ENCODE assay signal across 9 cellular contexts in genomic region chr10:27741173-27742091, GRCh38. TPM values are rescaled to one million over a fixed set of nuclear protein-coding genes. Genes with fewer than 3 reads are reported as not detected.
DNase-seq lines count a peak whose midpoint lies in the region; ATAC-seq, FAIRE-seq and TF ChIP-seq lines count a peak whose summit lies in the region.
"Had no signal": no experiment of that assay in that cellular context is flagged by ENCODE, and none has a peak within 500 bp of the region (broad histone marks: within the 10 kb centered on the region; RNA-seq: fewer than 3 reads in every experiment).

No MANE protein-coding gene starts in this region.

- H3K4me3 Mint-ChIP-seq in HFFc6: peak overlapping the region; percentile 88
- peak overlapping the region; percentile 39 for H3K4me3 Mint-ChIP-seq in stimulated activated memory B cell treated with anti-CD40 and anti-IgM and Interleukin-4, amounts not matched to agents 10 μg/mL and 1 μg/mL and 100 μg/mL, for 72 hours

- H3K4me1 ChIP-seq in adipocyte (ENCODE audit: control insufficient read depth, insufficient read depth, low read length) (peaks cover 27% of the 10 kb centered on the region), keratinocyte (ENCODE audit: control insufficient read depth, extremely low read depth, insufficient read depth, low read length) (peaks cover 15% of the 10 kb centered on the region)

- H3K9me1 ChIP-seq in keratinocyte (ENCODE audit: control insufficient read depth, extremely low read depth, insufficient read depth, low read length): no peaks in the 10 kb centered on the region

- no peaks in the 10 kb centered on the region for H3K9me3 ChIP-seq in adipocyte (ENCODE audit: control insufficient read depth, low read length)
- no peaks in the 10 kb centered on the region for H3K9me3 ChIP-seq in keratinocyte (ENCODE audit: control insufficient read depth, low read depth, low read length)

- H3K36me3 Mint-ChIP-seq in HFFc6 (ENCODE audit: low read depth): peaks cover 35% of the 10 kb centered on the region
- no peaks in the 10 kb centered on the region for H3K36me3 Mint-ChIP-seq in stimulated activated memory B cell treated with anti-CD40 and anti-IgM and Interleukin-4, amounts not matched to agents 10 μg/mL and 1 μg/mL and 100 μg/mL, for 72 hours

- H3K4me1 Mint-ChIP-seq in HFFc6 (ENCODE audit: low read depth): peaks cover 63% of the 10 kb centered on the region
- H3K4me1 Mint-ChIP-seq in stimulated activated memory B cell treated with anti-CD40 and anti-IgM and Interleukin-4, amounts not matched to agents 10 μg/mL and 1 μg/mL and 100 μg/mL, for 72 hours: peaks cover 34% of the 10 kb centered on the region

- H3K9me3 Mint-ChIP-seq in HFFc6: no peaks in the 10 kb centered on the region; the same call in 1 of the 2 replicates
- no peaks in the 10 kb centered on the region for H3K9me3 Mint-ChIP-seq in stimulated activated memory B cell treated with anti-CD40 and anti-IgM and Interleukin-4, amounts not matched to agents 10 μg/mL and 1 μg/mL and 100 μg/mL, for 72 hours

- no peak for TF ChIP-seq CTCF in HFFc6 (IDR thresholded peaks at IDR 0.05)
- TF ChIP-seq CTCF in keratinocyte (optimal IDR thresholded peaks at IDR 0.05 in 1 of 3, IDR thresholded peaks at IDR 0.05 in 1 of 3, conservative IDR thresholded peaks at IDR 0.05 in 1 of 3; ENCODE audit: extremely low read depth in 1 of 3, insufficient read depth in 2 of 3, low read length in 3 of 3): no peak

- no peaks in the 10 kb centered on the region for H3K79me2 ChIP-seq in keratinocyte (ENCODE audit: control insufficient read depth, insufficient read depth, low read length)

- no peak for DNase-seq in HFFc6
- DNase-seq in adipocyte (ENCODE audit: low read depth): no peak
- DNase-seq in keratinocyte (ENCODE audit: low read depth, low spot score): no peak
- DNase-seq in Kasumi-1 (lab: John Stamatoyannopoulos, UW): no peak
- no peak for DNase-seq in SW480 (ENCODE audit: low spot score)
- DNase-seq in SIG-M5 treated with dmso at 0.1 percent for 504 hours (lab: John Stamatoyannopoulos, UW; ENCODE audit: unreplicated experiment): no peak

- peak overlapping the region; percentile 86 for H3K9ac ChIP-seq in adipocyte (ENCODE audit: low read length)
- no peak overlapping the region for H3K9ac ChIP-seq in keratinocyte (ENCODE audit: control insufficient read depth, extremely low read depth, insufficient read depth, low read length)

- H3K27me3 ChIP-seq in adipocyte (replicated peaks; ENCODE audit: control insufficient read depth, insufficient read depth, low read length): peaks cover 24% of the 10 kb centered on the region
- peaks cover 57% of the 10 kb centered on the region for H3K27me3 ChIP-seq in keratinocyte (ENCODE audit: control insufficient read depth, extremely low read depth, insufficient read depth, low read length)

- dilution Hi-C loops in keratinocyte (cut with MboI; ENCODE audit: extremely low pct_ligation_motif_present, low sequenced_read_pairs): no loop called here

- ATAC-seq in stimulated activated memory B cell treated with anti-CD40 and anti-IgM and Interleukin-4, amounts not matched to agents 10 μg/mL and 1 μg/mL and 100 μg/mL, for 72 hours: no peak
- no peak for ATAC-seq in GM21528 (IDR thresholded peaks at IDR 0.05; ENCODE audit: low FRiP score, unreplicated experiment)

- FAIRE-seq in keratinocyte (lab: Jason Lieb, UNC): no peak

- peak overlapping the region; percentile 85 for H3K27ac Mint-ChIP-seq in HFFc6
- H3K27ac Mint-ChIP-seq in stimulated activated memory B cell treated with anti-CD40 and anti-IgM and Interleukin-4, amounts not matched to agents 10 μg/mL and 1 μg/mL and 100 μg/mL, for 72 hours: no peak overlapping the region

- peaks cover 12% of the 10 kb centered on the region for H3K27me3 Mint-ChIP-seq in HFFc6 (ENCODE audit: insufficient read depth)
- peaks cover 58% of the 10 kb centered on the region for H3K27me3 Mint-ChIP-seq in stimulated activated memory B cell treated with anti-CD40 and anti-IgM and Interleukin-4, amounts not matched to agents 10 μg/mL and 1 μg/mL and 100 μg/mL, for 72 hours

- H3K36me3 ChIP-seq in adipocyte (ENCODE audit: control insufficient read depth, insufficient read depth, low read length, severe bottlenecking): no peaks in the 10 kb centered on the region
- H3K36me3 ChIP-seq in keratinocyte (ENCODE audit: control insufficient read depth in 2 of 2, extremely low read depth in 1 of 2, insufficient read depth in 2 of 2, low read length in 2 of 2): no peaks in the 10 kb centered on the region

- peak overlapping the region; percentile 82 for H3K4me3 ChIP-seq in adipocyte (ENCODE audit: low read length)
- H3K4me3 ChIP-seq in keratinocyte (ENCODE audit: control insufficient read depth in 2 of 3, extremely low read depth in 1 of 3, insufficient read depth in 2 of 3, low read depth in 1 of 3, low read length in 3 of 3): peak overlapping the region in 1 of 3 experiments; percentile 61

- peak overlapping the region; percentile 75 for H3K4me2 ChIP-seq in keratinocyte (ENCODE audit: control insufficient read depth, extremely low read depth, insufficient read depth, low read depth, low read length)

- H2AFZ ChIP-seq in keratinocyte (ENCODE audit: control insufficient read depth, low read length): no peak overlapping the region

- no peaks in the 10 kb centered on the region for H4K20me1 ChIP-seq in keratinocyte (ENCODE audit: control insufficient read depth, extremely low read depth, insufficient read depth, low read length)

- H3K27ac ChIP-seq in keratinocyte (ENCODE audit: control insufficient read depth, insufficient read depth, low read length): no peak overlapping the region

RNA-seq across cellular contexts. Expression of gene MKX, which starts 4.2 kb away (rescaled TPM):
- total RNA-seq in HFFc6 (2021; fragmentation: NEBNext Ultra II Directional; extraction: Animal tissue kit (Norgen Biotek cat#: 25700)): 10 to 100 TPM; 36.6 to 99.7 (median 40.6) TPM
- 0.01 to 0.08 TPM (median 0.04 TPM) in 3 replicates for polyA plus RNA-seq in keratinocyte
- 0.42 TPM for polyA plus RNA-seq in keratinocyte (2011; ENCODE audit: low read depth)
- 0.04 and 0.06 TPM in 2 replicates for polyA plus RNA-seq in keratinocyte (2011; cell fraction: cytosol; rRNA removed)
- polyA plus RNA-seq in keratinocyte (2011; cell fraction: nucleus; rRNA removed): 0.20 TPM in 1 of 2 replicates, not detected in the other
- polyA plus RNA-seq in keratinocyte (2012; ENCODE audit: low replicate concordance): 0.08 and 0.23 TPM in 2 replicates
- polyA minus RNA-seq in keratinocyte: not detected in 3 replicates
- not detected for polyA minus RNA-seq in keratinocyte (2011; cell fraction: cytosol; rRNA and poly(A)+ RNA removed)
- polyA minus RNA-seq in keratinocyte (2011; cell fraction: nucleus; rRNA and poly(A)+ RNA removed): 0.62 TPM in 1 of 2 replicates, not detected in the other
- total RNA-seq: SK-MEL-5 had no signal
